19 cellular contexts compared by ENCODE assay signal in genomic region chr11:7654094-7654742, GRCh38. TPM values are rescaled to one million over a fixed set of nuclear protein-coding genes. Genes with fewer than 3 reads are reported as not detected.
A peak's percentile ranks its signal among the peaks of the same experiment; 100 is the strongest.
DNase-seq lines count a peak whose midpoint lies in the region; ATAC-seq and TF ChIP-seq lines count a peak whose summit lies in the region.
"Had no signal": no experiment of that assay in that cellular context is flagged by ENCODE, and none has a peak within 500 bp of the region (broad histone marks: within the 10 kb centered on the region; RNA-seq: fewer than 3 reads in every experiment).

No MANE protein-coding gene starts in this region.

- no peak for TF ChIP-seq CTCF in mesothelial cell of epicardium (IDR thresholded peaks at IDR 0.05; ENCODE audit: unreplicated experiment)
- no peak for TF ChIP-seq CTCF in osteoblast (IDR thresholded peaks at IDR 0.05; ENCODE audit: extremely low read depth, low read depth, low read length)

- H3K27ac Mint-ChIP-seq in mesothelial cell of epicardium: peak overlapping the region; percentile 26
- H3K27ac Mint-ChIP-seq: GM23338 had no signal

- no peaks in the 10 kb centered on the region for H3K9me3 ChIP-seq in osteoblast (ENCODE audit: low read depth, low read length)
- H3K9me3 ChIP-seq: Peyer's patch had no signal

- H3K36me3 ChIP-seq in osteoblast (ENCODE audit: insufficient read depth, low read length): no peaks in the 10 kb centered on the region

- H3K79me2 ChIP-seq in osteoblast (ENCODE audit: insufficient read depth, low read length): no peaks in the 10 kb centered on the region

- no peaks in the 10 kb centered on the region for H3K27me3 ChIP-seq in osteoblast (ENCODE audit: insufficient read depth, low read length)
- H3K27me3 ChIP-seq: Peyer's patch had no signal

- H3K36me3 Mint-ChIP-seq in mesothelial cell of epicardium: peaks cover 43% of the 10 kb centered on the region

- ATAC-seq in SK-N-SH treated with all-trans-retinoic acid at 6 μM for 48 hours (no peak; the same call in 2 of the 3 replicates), GM21576 (IDR thresholded peaks at IDR 0.05; ENCODE audit: unreplicated experiment) (no peak), HG03025 (IDR thresholded peaks at IDR 0.05; ENCODE audit: low FRiP score, unreplicated experiment) (no peak)
- ATAC-seq: GM23338, HCT116 had no signal

- peak overlapping the region; percentile 32 for H3K27ac ChIP-seq in caudate nucleus (ENCODE audit: low read depth, low read length)
- H3K27ac ChIP-seq in temporal lobe (ENCODE audit: low read depth, low read length): peak overlapping the region; percentile 98
- no peak overlapping the region for H3K27ac ChIP-seq in osteoblast (ENCODE audit: low read depth, low read length)
- H3K27ac ChIP-seq: C4-2B, Peyer's patch had no signal

- no peak overlapping the region for H3K4me2 ChIP-seq in osteoblast (ENCODE audit: insufficient read depth, low read length)
- H3K4me2 ChIP-seq: GM23338 had no signal

- H3K9me3 Mint-ChIP-seq in mesothelial cell of epicardium: no peaks in the 10 kb centered on the region
- H3K9me3 Mint-ChIP-seq: GM23338 had no signal

- no peak overlapping the region for H2AFZ ChIP-seq in osteoblast (ENCODE audit: low read length)
- H2AFZ ChIP-seq: GM23338 had no signal

- H4K20me1 ChIP-seq in osteoblast (ENCODE audit: insufficient read depth, low read length): no peaks in the 10 kb centered on the region

- no peak overlapping the region for H3K4me3 Mint-ChIP-seq in mesothelial cell of epicardium
- H3K4me3 Mint-ChIP-seq: GM23338 had no signal

- H3K4me1 ChIP-seq in osteoblast (ENCODE audit: insufficient read depth, low read length): no peaks in the 10 kb centered on the region

- DNase-seq in caudate nucleus (lab: John Stamatoyannopoulos, UW): no peak
- no peak for DNase-seq in mesothelial cell of epicardium (ENCODE audit: low spot score in 2 of 2, unreplicated experiment in 2 of 2)
- no peak for DNase-seq in osteoblast (ENCODE audit: insufficient read length, low spot score, missing footprints)
- DNase-seq: ACHN; KG1; NCI-H1436; NCI-H1930; NCI-H345; NK-92 treated with Interleukin-12 subunit alpha and Interleukin-12 subunit beta, amount 100 ng/mL, for 24 hours; Peyer's patch had no signal

- no peak overlapping the region for H3K4me3 ChIP-seq in osteoblast (ENCODE audit: insufficient read depth, low read length)
- H3K4me3 ChIP-seq: GM23338, Peyer's patch had no signal

- H3K27me3 Mint-ChIP-seq in mesothelial cell of epicardium (ENCODE audit: low read depth): no peaks in the 10 kb centered on the region

- H3K4me1 Mint-ChIP-seq in mesothelial cell of epicardium: peaks cover 6% of the 10 kb centered on the region

TF ChIP-seq in SK-N-SH treated with all-trans-retinoic acid at 6 μM for 48 hours, 23 proteins besides CTCF, POLR2A, EP300 and RAD21:
- TF ChIP-seq TSHZ2 (CRISPR knock-in tag; IDR thresholded peaks at IDR 0.05) (peak; percentile 77), GLIS3 (CRISPR knock-in tag; IDR thresholded peaks at IDR 0.05) (no peak), CREB5 (CRISPR knock-in tag; IDR thresholded peaks at IDR 0.05; ENCODE audit: low read depth) (no peak), POU6F1 (CRISPR knock-in tag; IDR thresholded peaks at IDR 0.05; ENCODE audit: borderline replicate concordance, low read depth) (no peak), TCF4 (CRISPR knock-in tag; IDR thresholded peaks at IDR 0.05; ENCODE audit: borderline replicate concordance) (peak; percentile 73; the same call in 1 of the 2 replicates), PPARA (CRISPR knock-in tag; IDR thresholded peaks at IDR 0.05; ENCODE audit: borderline replicate concordance) (no peak), PATZ1 (CRISPR knock-in tag; IDR thresholded peaks at IDR 0.05; ENCODE audit: borderline replicate concordance) (no peak)

RNA-seq across cellular contexts. Expression of gene CYB5R2, which starts 19.1 kb away (rescaled TPM):
- total RNA-seq in mesothelial cell of epicardium: 63.6 to 74.4 TPM (median 67.0 TPM) in 3 replicates
- total RNA-seq in temporal lobe: 2.2 TPM
- 9.1 and 14.8 TPM in 2 replicates for total RNA-seq in osteoblast

RNA-seq across cellular contexts. Expression of gene OVCH2, which starts 52.1 kb away (rescaled TPM):
- total RNA-seq in mesothelial cell of epicardium: 8.5 to 9.7 TPM (median 9.6 TPM) in 3 replicates
- not detected for total RNA-seq in temporal lobe
- total RNA-seq in osteoblast: under 0.01 TPM in 1 of 2 replicates, not detected in the other
- total RNA-seq: HepG2, Peyer's patch, SK-MEL-5 had no signal
